15 cellular contexts compared by ENCODE assay signal in genomic region chr3:107962946-107963345, GRCh38.
DNase-seq lines count a peak whose midpoint lies in the region; ATAC-seq and TF ChIP-seq lines count a peak whose summit lies in the region.
"Had no signal": no experiment of that assay in that cellular context is flagged by ENCODE, and none has a peak within 500 bp of the region (broad histone marks: within the 10 kb centered on the region; RNA-seq: fewer than 3 reads in every experiment).

No MANE protein-coding gene starts in this region.

- H3K4me2 ChIP-seq in PC-9 (no peak overlapping the region), mesenchymal stem cell (ENCODE audit: low read length, poor library complexity, severe bottlenecking) (peak overlapping the region; percentile 24)

- H3K9ac ChIP-seq in mesenchymal stem cell (ENCODE audit: low read length) = peak overlapping the region; percentile 28

- POLR2A ChIA-PET in PC-9 (lab: Charles Lee; ENCODE audit: unreplicated experiment) = interaction anchor here (0.5 kb wide), 1 partner anchor 38 kb away, joined by 3 read pairs; no protein-coding TSS in a partner anchor

- H3K9me3 ChIP-seq in PC-9 (ENCODE audit: insufficient read depth, low read depth) (0 out of 2 replicates have a peak, but pooled peaks cover 8% of the 10 kb centered on the region), mesenchymal stem cell (ENCODE audit: control insufficient read depth, low read length) (no peaks in the 10 kb centered on the region)
- H3K9me3 ChIP-seq: esophagus muscularis mucosa had no signal

- H3K4me3 ChIP-seq in PC-9 = no peak overlapping the region
- H3K4me3 ChIP-seq in mesenchymal stem cell (ENCODE audit: insufficient read depth in 1 of 2, low read depth in 1 of 2, low read length in 2 of 2) = no peak overlapping the region
- H3K4me3 ChIP-seq: esophagus muscularis mucosa, SK-N-MC had no signal

- H3K23ac ChIP-seq in mesenchymal stem cell (ENCODE audit: low read length in 2 of 2) = no peak overlapping the region

- H3K18ac ChIP-seq in mesenchymal stem cell (ENCODE audit: low read depth in 1 of 2, low read length in 2 of 2) = no peak overlapping the region

- WGBS in mesenchymal stem cell = 60% methylated on average over 3 of the region's 3 CpGs

- TF ChIP-seq CTCF in PC-9 (conservative IDR thresholded peaks at IDR 0.05) = no peak

- H2BK12ac ChIP-seq in mesenchymal stem cell (ENCODE audit: low read length in 2 of 2) = no peak overlapping the region

- no peak overlapping the region for H3K4ac ChIP-seq in mesenchymal stem cell (ENCODE audit: low read depth in 1 of 2, low read length in 2 of 2)

- H2BK120ac ChIP-seq in mesenchymal stem cell (ENCODE audit: low read depth, low read length) = no peak overlapping the region

- H4K8ac ChIP-seq in mesenchymal stem cell (ENCODE audit: low read length) = no peak overlapping the region

- H3K79me1 ChIP-seq in mesenchymal stem cell (replicated peaks; ENCODE audit: low read length, poor library complexity, severe bottlenecking) = no peaks in the 10 kb centered on the region

- H4K20me1 ChIP-seq in PC-9 (ENCODE audit: insufficient read depth) = no peaks in the 10 kb centered on the region

- H3K4me1 ChIP-seq in PC-9 (replicated peaks; ENCODE audit: insufficient read depth) (peaks cover 13% of the 10 kb centered on the region), mesenchymal stem cell (ENCODE audit: control insufficient read depth, insufficient read depth, low read depth, low read length) (no peaks in the 10 kb centered on the region)

- H3K36me3 ChIP-seq in PC-9 (ENCODE audit: low read depth) (no peaks in the 10 kb centered on the region), mesenchymal stem cell (ENCODE audit: control insufficient read depth in 1 of 2, insufficient read depth in 2 of 2, low read depth in 1 of 2, low read length in 2 of 2) (no peaks in the 10 kb centered on the region)
- H3K36me3 ChIP-seq: esophagus muscularis mucosa had no signal

- H4K91ac ChIP-seq in mesenchymal stem cell (ENCODE audit: low read length) = no peak overlapping the region

- DNase-seq in Daoy (ENCODE audit: low read depth) (peak; percentile 52), PC-9 (peak; percentile 33 to 62), dermis blood vessel endothelial cell (peak; percentile 82), mesenchymal stem cell (peak; percentile 13), middle frontal gyrus (ENCODE audit: extremely low spot score, low spot score) (no peak)
- no peak for DNase-seq in activated CD4-positive, CD25-positive, alpha-beta regulatory T cell treated with anti-CD3 and anti-CD28 coated beads, Interleukin-2, amount 50 U/mL, for 72 hours
- DNase-seq: CD8-positive, alpha-beta memory T cell; immature natural killer cell; NCI-H1105 treated with DMSO at 0.1 percent for 48 hours; NCI-H774 had no signal

- H2AFZ ChIP-seq in PC-9 (no peak overlapping the region), mesenchymal stem cell (ENCODE audit: low read depth, low read length) (no peak overlapping the region)

- no peak overlapping the region for H2BK5ac ChIP-seq in mesenchymal stem cell (ENCODE audit: low read depth, low read length, poor library complexity, severe bottlenecking)

- no TSS peak for BruUV-seq in PC-9 (replicated peaks; lab: Mats Ljungman, UMichigan)

- ATAC-seq in GM21447 (IDR thresholded peaks at IDR 0.05; ENCODE audit: unreplicated experiment) (no peak), GM21423 (IDR thresholded peaks at IDR 0.05; ENCODE audit: unreplicated experiment) (no peak)
- ATAC-seq: activated T-helper 17 cell treated with anti-CD3 and anti-CD28 coated beads, Interleukin-2, amount 50 U/mL, for 72 hours had no signal

- no peak overlapping the region for H2BK15ac ChIP-seq in mesenchymal stem cell (ENCODE audit: low read depth, poor library complexity, severe bottlenecking)

- CTCF ChIA-PET in PC-9 (lab: Charles Lee) = no interaction called here

- H3K9me2 ChIP-seq in PC-9 (ENCODE audit: insufficient read depth) = no peaks in the 10 kb centered on the region

- H3K79me2 ChIP-seq in PC-9 (ENCODE audit: low read depth) = no peaks in the 10 kb centered on the region

- intact Hi-C loops in PC-9 (cut with micrococcal nuclease; ENCODE audit: unreplicated experiment) = no loop called here

- H2AK5ac ChIP-seq in mesenchymal stem cell (ENCODE audit: low read length, severe bottlenecking) = no peak overlapping the region

- H3K27ac ChIP-seq in PC-9 (no peak overlapping the region), mesenchymal stem cell (ENCODE audit: low read length, poor library complexity, severe bottlenecking) (no peak overlapping the region)
- H3K27ac ChIP-seq: esophagus muscularis mucosa, SK-N-MC had no signal

- H3K14ac ChIP-seq in mesenchymal stem cell (ENCODE audit: low read length in 2 of 2) = no peak overlapping the region

- H3K27me3 ChIP-seq in PC-9 (ENCODE audit: insufficient read depth, low read depth) (no peaks in the 10 kb centered on the region), mesenchymal stem cell (ENCODE audit: control insufficient read depth in 1 of 2, insufficient read depth in 1 of 2, low read length in 2 of 2) (no peaks in the 10 kb centered on the region)
- H3K27me3 ChIP-seq: esophagus muscularis mucosa had no signal

- H3F3A ChIP-seq in PC-9 (ENCODE audit: insufficient read depth, low read depth) = no peaks in the 10 kb centered on the region

Comparison
In these comparisons a context has a peak if more than half of its experiments do, and no peak if none do; other contexts are left out.
1. DNase-seq: peak in Daoy (single experiment), PC-9 (2 of 2), dermis blood vessel endothelial cell (single experiment) and mesenchymal stem cell (single experiment); none in activated CD4-positive, CD25-positive, alpha-beta regulatory T cell treated with anti-CD3 and anti-CD28 coated beads, Interleukin-2, amount 50 U/mL, for 72 hours (single experiment) and middle frontal gyrus (single experiment).